Comparison of ENCODE assay signal across 1 cellular context in the genomic region with DNA sequence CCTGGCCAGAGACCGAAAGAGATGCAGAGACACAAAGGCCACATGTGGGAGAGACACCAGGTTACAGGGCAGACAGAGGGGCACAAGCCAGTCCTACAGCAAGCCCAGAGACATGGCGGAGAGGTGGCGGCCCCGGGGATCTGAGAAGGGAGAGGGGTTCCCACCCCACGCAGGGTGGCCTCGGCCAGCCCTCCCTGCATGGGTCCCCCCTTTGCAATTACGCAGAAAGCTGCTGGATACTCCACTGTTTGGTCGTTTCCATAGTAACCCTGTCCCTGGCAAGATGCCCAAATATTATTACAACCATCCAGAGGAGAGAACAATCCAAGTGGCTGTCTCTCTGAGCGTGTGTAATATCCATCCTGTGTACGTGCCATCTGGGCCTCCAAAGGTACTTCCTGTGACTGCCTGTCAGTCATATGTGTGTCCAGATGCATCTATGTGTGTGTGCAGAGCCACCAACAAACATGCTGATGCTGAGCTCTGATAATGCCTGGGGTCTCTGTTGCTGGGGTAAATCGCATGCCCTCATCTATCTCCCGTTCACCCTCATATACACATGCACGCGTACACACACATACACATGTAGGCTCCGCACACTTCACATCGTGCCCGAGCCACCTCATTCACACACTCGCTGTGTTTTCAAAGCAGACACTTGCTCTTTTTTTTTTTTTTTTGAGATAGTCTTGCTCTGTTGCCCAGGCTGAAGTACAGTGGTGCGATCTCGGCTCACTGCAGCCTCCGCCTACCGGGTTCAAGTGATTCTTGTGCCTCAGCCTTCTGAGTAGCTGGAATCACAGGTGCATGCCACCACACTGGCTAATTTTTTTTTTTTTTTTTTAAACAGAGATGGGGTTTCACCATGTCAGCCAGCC.
TF ChIP-seq lines count a peak whose summit lies in the region.

No MANE protein-coding gene starts in this region.

TF ChIP-seq in H1, 55 proteins besides CTCF, POLR2A, EP300 and RAD21:
- TF ChIP-seq KDM4A (IDR thresholded peaks at IDR 0.05; ENCODE audit: low read depth, low read length, severe bottlenecking) (no peak), SP1 (IDR thresholded peaks at IDR 0.05; ENCODE audit: low read depth, low read length) (no peak), ASH2L (IDR thresholded peaks at IDR 0.05; ENCODE audit: low read length) (no peak), SP2 (IDR thresholded peaks at IDR 0.05; ENCODE audit: low read length) (no peak)
